1 cellular context compared by ENCODE assay signal in genomic region chr3:42547401-42547945, GRCh38.
TF ChIP-seq lines count a peak whose summit lies in the region.

No MANE protein-coding gene starts in this region.

TF ChIP-seq in GM12878, 131 proteins besides CTCF, POLR2A, EP300 and RAD21:
- TF ChIP-seq PRDM15 (CRISPR knock-in tag; IDR thresholded peaks at IDR 0.05): no peak
- no peak for TF ChIP-seq ZNF687 (IDR thresholded peaks at IDR 0.05)
- no peak for TF ChIP-seq E2F8 (IDR thresholded peaks at IDR 0.05; ENCODE audit: low read depth, partially characterized antibody)
- TF ChIP-seq HDAC6 (IDR thresholded peaks at IDR 0.05; ENCODE audit: unreplicated experiment): no peak
- peak; percentile 53; the same call in 1 of the 2 replicates for TF ChIP-seq SMC3 (IDR thresholded peaks at IDR 0.05; ENCODE audit: borderline replicate concordance, low read length)
- TF ChIP-seq RUNX3 (IDR thresholded peaks at IDR 0.05; ENCODE audit: low read length): peak; percentile 56
- TF ChIP-seq MTA3 (IDR thresholded peaks at IDR 0.05; ENCODE audit: borderline replicate concordance, low read length): no peak
- no peak for TF ChIP-seq SREBF2 (IDR thresholded peaks at IDR 0.05; ENCODE audit: low read length)
- TF ChIP-seq SIN3A (IDR thresholded peaks at IDR 0.05; ENCODE audit: low read depth, low read length): no peak
- no peak for TF ChIP-seq ZNF622 (IDR thresholded peaks at IDR 0.05)
- no peak for TF ChIP-seq CEBPZ (IDR thresholded peaks at IDR 0.05; ENCODE audit: low read depth, low read length)
- TF ChIP-seq POLR2AphosphoS2 (IDR thresholded peaks at IDR 0.05; ENCODE audit: low read depth, low read length): no peak
- TF ChIP-seq YBX1 (IDR thresholded peaks at IDR 0.05): no peak
- TF ChIP-seq SRF (IDR thresholded peaks at IDR 0.05; ENCODE audit: low read depth in 2 of 2, low read length in 2 of 2): no peak
- TF ChIP-seq GABPA (IDR thresholded peaks at IDR 0.05; ENCODE audit: low read depth): no peak
- no peak for TF ChIP-seq EED (IDR thresholded peaks at IDR 0.05; ENCODE audit: low read depth)
- TF ChIP-seq HDGF (IDR thresholded peaks at IDR 0.05): no peak
- TF ChIP-seq IRF5 (IDR thresholded peaks at IDR 0.05; ENCODE audit: borderline replicate concordance): no peak
- no peak for TF ChIP-seq NFIC (IDR thresholded peaks at IDR 0.05; ENCODE audit: low read depth, low read length)
- no peak for TF ChIP-seq NRF1 (conservative IDR thresholded peaks at IDR 0.05; ENCODE audit: low read depth, low read length)
- TF ChIP-seq E4F1 (IDR thresholded peaks at IDR 0.05; ENCODE audit: borderline replicate concordance, partially characterized antibody): no peak
- peak; percentile 55; the same call in 1 of the 2 replicates for TF ChIP-seq YY1 (IDR thresholded peaks at IDR 0.05; ENCODE audit: low read depth, low read length)
